Comparison of ENCODE assay signal across 14 cellular contexts in the genomic region with DNA sequence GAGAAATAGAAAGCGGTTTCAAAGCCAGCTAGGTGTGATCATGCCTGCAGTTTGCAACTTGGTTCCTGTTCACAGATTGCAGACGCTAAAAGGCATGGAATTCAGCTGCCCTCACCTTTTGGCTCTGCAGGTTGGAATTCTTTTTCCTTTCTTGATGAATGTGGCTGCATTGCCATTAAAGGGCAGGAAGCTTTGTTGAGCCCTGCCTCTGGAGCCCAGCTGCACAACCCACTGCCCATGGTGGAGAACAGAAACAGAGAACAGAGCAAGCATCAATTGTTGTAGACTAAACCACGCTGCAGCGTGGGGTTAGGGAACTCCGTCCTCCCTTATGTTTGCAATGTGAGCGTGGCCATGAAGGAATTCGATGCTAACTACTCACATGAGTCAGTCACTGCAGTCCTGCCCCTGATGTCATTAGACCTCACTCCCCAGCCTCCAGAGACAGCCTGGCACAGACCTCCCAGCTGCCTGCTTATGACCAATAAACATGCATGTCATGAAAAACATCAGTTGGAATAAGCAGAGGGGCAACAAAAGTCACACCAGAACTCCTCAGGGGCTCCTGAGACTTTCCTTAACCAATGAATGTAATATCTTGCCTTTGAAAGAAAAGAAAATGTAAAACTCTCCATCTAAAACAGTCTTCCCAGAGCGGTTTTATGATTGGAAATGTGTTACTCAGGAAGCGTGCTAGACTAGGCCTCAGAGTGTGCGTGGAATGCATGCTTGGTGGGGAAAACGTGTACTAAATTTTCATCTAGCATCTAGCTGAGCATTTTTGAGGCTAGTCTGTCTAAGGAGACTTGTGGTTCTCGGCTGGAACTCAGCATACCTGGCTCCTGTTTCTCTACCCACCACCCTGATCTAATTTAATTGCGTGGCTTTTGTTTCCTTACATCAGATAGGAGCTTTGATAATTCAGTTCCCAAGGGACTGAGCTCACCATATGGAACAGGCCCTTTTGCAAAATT.
DNase-seq lines count a peak whose midpoint lies in the region; ATAC-seq and TF ChIP-seq lines count a peak whose summit lies in the region.
"Had no signal": no experiment of that assay in that cellular context is flagged by ENCODE, and none has a peak within 500 bp of the region (broad histone marks: within the 10 kb centered on the region; RNA-seq: fewer than 3 reads in every experiment).

No MANE protein-coding gene starts in this region.

- H3K27me3 ChIP-seq in brain microvascular endothelial cell (replicated peaks), result no peaks in the 10 kb centered on the region

- in situ Hi-C loops in brain microvascular endothelial cell (cut with HindIII; ENCODE audit: low pct_ligation_motif_present, low sequenced_read_pairs), result no loop called here

- peak; percentile 90 for DNase-seq in ELR (ENCODE audit: low read depth)
- peak; percentile 29 for DNase-seq in MV-4-11 (lab: John Stamatoyannopoulos, UW)
- peak; percentile 89 for DNase-seq in brain microvascular endothelial cell
- DNase-seq in non-pigmented ciliary epithelial cell (ENCODE audit: low read depth), result peak; percentile 58
- no peak for DNase-seq in NCI-H2029 (lab: John Stamatoyannopoulos, UW)
- DNase-seq: activated naive CD4-positive, alpha-beta T cell treated with anti-CD3 and anti-CD28 coated beads, Interleukin-2, amount 50 U/mL, for 16 hours; cerebellar nuclear complex; SIG-M5; stimulated activated CD4-positive, alpha-beta T cell treated with anti-CD3 and anti-CD28 coated beads, Interleukin-1b, Interleukin-23, amount 100 ng/mL, for 48 hours had no signal

- ATAC-seq in HG03469 (IDR thresholded peaks at IDR 0.05; ENCODE audit: unreplicated experiment) (no peak), HG03457 (IDR thresholded peaks at IDR 0.05; ENCODE audit: unreplicated experiment) (no peak), GM21529 (IDR thresholded peaks at IDR 0.05; ENCODE audit: unreplicated experiment) (no peak)
- ATAC-seq: HCT116 had no signal

- no peak for TF ChIP-seq CTCF in brain microvascular endothelial cell (IDR thresholded peaks at IDR 0.05; ENCODE audit: low read depth, low read length, missing control alignments)

- H3K36me3 ChIP-seq in brain microvascular endothelial cell (replicated peaks), result no peaks in the 10 kb centered on the region

- H3K27ac ChIP-seq in brain microvascular endothelial cell, result peak overlapping the region; percentile 32
- H3K27ac ChIP-seq: VCaP had no signal

- no peak overlapping the region for H3K4me3 ChIP-seq in brain microvascular endothelial cell (ENCODE audit: low read depth, low read length)
